Comparison of ENCODE assay signal across 19 cellular contexts in the genomic region with DNA sequence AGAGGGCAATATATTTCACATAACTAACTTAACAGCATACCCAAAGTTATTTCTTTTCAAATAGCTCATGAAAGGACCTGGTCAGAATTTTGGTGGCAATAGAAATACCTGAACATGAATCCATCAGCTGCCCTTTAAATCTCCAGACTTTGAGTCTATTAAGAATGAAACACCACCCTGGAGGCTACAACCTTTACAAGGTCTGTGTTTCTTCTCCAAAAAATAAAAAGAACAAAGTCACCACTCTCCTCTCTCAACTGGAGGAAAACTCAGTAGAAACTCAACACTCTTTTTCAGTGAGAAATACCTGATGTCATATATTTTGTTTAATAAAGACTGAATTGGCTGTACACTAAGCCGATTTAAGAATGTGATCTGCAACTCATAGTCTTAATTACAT.
DNase-seq lines count a peak whose midpoint lies in the region; ATAC-seq and TF ChIP-seq lines count a peak whose summit lies in the region.
"Had no signal": no experiment of that assay in that cellular context is flagged by ENCODE, and none has a peak within 500 bp of the region (broad histone marks: within the 10 kb centered on the region; RNA-seq: fewer than 3 reads in every experiment).

No MANE protein-coding gene starts in this region.

- ATAC-seq in HG02623 (IDR thresholded peaks at IDR 0.05; ENCODE audit: unreplicated experiment), result no peak
- ATAC-seq: CD8-positive, alpha-beta T cell; HCT116 had no signal

- DNase-seq in NCI-H82 treated with DMSO at 0.1 percent for 48 hours (lab: John Stamatoyannopoulos, UW; ENCODE audit: unreplicated experiment) (peak; percentile 17), NCI-H82 (lab: John Stamatoyannopoulos, UW) (no peak), activated T-cell treated with anti-CD3 and anti-CD28 coated beads for 4 hours (no peak), UCSD-AML1 (lab: John Stamatoyannopoulos, UW; ENCODE audit: unreplicated experiment) (no peak)
- DNase-seq: CD4-positive, CD25-positive, alpha-beta regulatory T cell; CD8-positive, alpha-beta T cell; DMS 273 treated with DMSO at 0.1 percent for 48 hours; DMS79; EL; GM23248; H9 had no signal

- H3K36me3 ChIP-seq in iPS-20b (ENCODE audit: insufficient read depth, low read depth, low read length), result no peaks in the 10 kb centered on the region
- H3K36me3 ChIP-seq: BLaER1 had no signal

- H3K4me3 Mint-ChIP-seq in nephron, result no peak overlapping the region
- H3K4me3 Mint-ChIP-seq: B cell; CD4-positive, CD25-positive, alpha-beta regulatory T cell; CD8-positive, alpha-beta T cell; H9 had no signal

- TF ChIP-seq CTCF in nephron (IDR thresholded peaks at IDR 0.05; ENCODE audit: unreplicated experiment in 3 of 3), result no peak

- H3K27ac Mint-ChIP-seq in nephron, result peak overlapping the region; percentile 91 to 96 (median 93)
- H3K27ac Mint-ChIP-seq: B cell; CD4-positive, CD25-positive, alpha-beta regulatory T cell; CD8-positive, alpha-beta T cell had no signal

- H3K4me1 Mint-ChIP-seq in nephron, result peaks cover 61% of the 10 kb centered on the region
- H3K4me1 Mint-ChIP-seq: B cell; CD4-positive, CD25-positive, alpha-beta regulatory T cell had no signal

- peaks cover 2% of the 10 kb centered on the region for H3K9me3 Mint-ChIP-seq in nephron
- H3K9me3 Mint-ChIP-seq: CD4-positive, CD25-positive, alpha-beta regulatory T cell; CD8-positive, alpha-beta T cell; H9 had no signal

- H3K27me3 ChIP-seq in iPS-20b (ENCODE audit: insufficient read depth, low read length), result no peaks in the 10 kb centered on the region
- H3K27me3 ChIP-seq: BLaER1 had no signal

- no peaks in the 10 kb centered on the region for H3K36me3 Mint-ChIP-seq in nephron (ENCODE audit: low read depth)
- H3K36me3 Mint-ChIP-seq: CD4-positive, CD25-positive, alpha-beta regulatory T cell; CD8-positive, alpha-beta T cell had no signal

- H3K4me1 ChIP-seq in iPS-20b (ENCODE audit: insufficient read depth, low read length), result peaks cover 11% of the 10 kb centered on the region; the same call in 1 of the 2 replicates
- H3K4me1 ChIP-seq: BLaER1 had no signal

- H3K27me3 Mint-ChIP-seq in nephron (ENCODE audit: low read depth), result peaks cover 5% of the 10 kb centered on the region

- H3K9ac ChIP-seq in iPS-20b (ENCODE audit: low read depth, low read length), result no peak overlapping the region
- H3K9ac ChIP-seq: BLaER1, GM23248 had no signal

- H3K9me3 ChIP-seq in iPS-20b (ENCODE audit: insufficient read depth, low read depth, low read length), result no peaks in the 10 kb centered on the region
- H3K9me3 ChIP-seq: BLaER1 had no signal

- 0 out of 2 replicates have a peak overlapping the region, but pooled peaks have one; percentile 6 for H3K4me3 ChIP-seq in iPS-20b (ENCODE audit: low read length)
- H3K4me3 ChIP-seq: BLaER1, GM23248 had no signal

- H3K27ac ChIP-seq in iPS-20b (ENCODE audit: low read length), result no peak overlapping the region
- H3K27ac ChIP-seq: 22Rv1, BLaER1, C4-2B, GM23248 had no signal
